Comparison of ENCODE assay signal across 9 cellular contexts in genomic region chr20:4916991-4917881, GRCh38.
DNase-seq lines count a peak whose midpoint lies in the region; ATAC-seq and TF ChIP-seq lines count a peak whose summit lies in the region.
"Had no signal": no experiment of that assay in that cellular context is flagged by ENCODE, and none has a peak within 500 bp of the region (broad histone marks: within the 10 kb centered on the region; RNA-seq: fewer than 3 reads in every experiment).

No MANE protein-coding gene starts in this region.

- POLR2A ChIA-PET in HEK293 (lab: Yijun Ruan, JAX), result no interaction called here
- POLR2A ChIA-PET in activated CD4-positive, alpha-beta T cell treated with anti-CD3 and anti-CD28 coated beads for 36 hours (lab: Charles Lee), result no interaction called here
- POLR2A ChIA-PET in activated CD4-positive, alpha-beta memory T cell treated with anti-CD3 and anti-CD28 coated beads for 36 hours (lab: Charles Lee), result no interaction called here

- peaks cover 13% of the 10 kb centered on the region for H3K4me1 Mint-ChIP-seq in activated CD4-positive, alpha-beta T cell treated with anti-CD3 and anti-CD28 coated beads for 36 hours
- H3K4me1 Mint-ChIP-seq in activated CD4-positive, alpha-beta memory T cell treated with anti-CD3 and anti-CD28 coated beads for 36 hours (ENCODE audit: low read depth), result peaks cover 7% of the 10 kb centered on the region

- H3K27me3 Mint-ChIP-seq in activated CD4-positive, alpha-beta T cell treated with anti-CD3 and anti-CD28 coated beads for 36 hours, result no peaks in the 10 kb centered on the region
- H3K27me3 Mint-ChIP-seq in activated CD4-positive, alpha-beta memory T cell treated with anti-CD3 and anti-CD28 coated beads for 36 hours, result no peaks in the 10 kb centered on the region

- intact Hi-C loops in stomach (cut with DNase I; ENCODE audit: low total_unique reads), result no loop called here
- intact Hi-C loops in activated CD4-positive, alpha-beta T cell treated with anti-CD3 and anti-CD28 coated beads for 36 hours (cut with DNase I, micrococcal nuclease), result no loop called here
- intact Hi-C loops in activated CD4-positive, alpha-beta memory T cell treated with anti-CD3 and anti-CD28 coated beads for 36 hours (cut with micrococcal nuclease), result no loop called here

- H3K27me3 ChIP-seq in foreskin keratinocyte (no peaks in the 10 kb centered on the region), stomach (no peaks in the 10 kb centered on the region)

- H3K4me3 Mint-ChIP-seq in activated CD4-positive, alpha-beta T cell treated with anti-CD3 and anti-CD28 coated beads for 36 hours, result no peak overlapping the region
- no peak overlapping the region for H3K4me3 Mint-ChIP-seq in activated CD4-positive, alpha-beta memory T cell treated with anti-CD3 and anti-CD28 coated beads for 36 hours

- no peak for TF ChIP-seq POLR2A in stomach (IDR thresholded peaks at IDR 0.05)

- TF ChIP-seq CTCF in HEK293 (tag by site-specific recombination; IDR thresholded peaks at IDR 0.05) (no peak), foreskin keratinocyte (conservative IDR thresholded peaks at IDR 0.05) (no peak), stomach (IDR thresholded peaks at IDR 0.05) (no peak)

- H3K4me3 ChIP-seq in HEK293 (ENCODE audit: low read depth, low read length) (no peak overlapping the region), stomach (no peak overlapping the region)

- H3K9me3 ChIP-seq in HEK293 (ENCODE audit: control insufficient read depth, insufficient read depth, low read depth, low read length) (no peaks in the 10 kb centered on the region), stomach (no peaks in the 10 kb centered on the region)

- H3K36me3 ChIP-seq in HEK293 (ENCODE audit: control insufficient read depth in 2 of 2, insufficient read depth in 1 of 2, low read length in 2 of 2), result peaks cover 0 to 11% of the 10 kb centered on the region in 2 experiments; a peak in 1 of 3 replicates
- H3K36me3 ChIP-seq in stomach, result peaks cover 0 to 8% (median 0%) of the 10 kb centered on the region in 4 donors

- no peak overlapping the region for H3K27ac Mint-ChIP-seq in activated CD4-positive, alpha-beta T cell treated with anti-CD3 and anti-CD28 coated beads for 36 hours
- H3K27ac Mint-ChIP-seq in activated CD4-positive, alpha-beta memory T cell treated with anti-CD3 and anti-CD28 coated beads for 36 hours, result no peak overlapping the region

- peak; percentile 70 for ATAC-seq in SK-N-SH treated with all-trans-retinoic acid at 6 μM for 48 hours
- ATAC-seq in foreskin keratinocyte, result peak; percentile 15
- no peak for ATAC-seq in activated CD4-positive, alpha-beta T cell treated with anti-CD3 and anti-CD28 coated beads for 36 hours
- no peak for ATAC-seq in HG03565 (IDR thresholded peaks at IDR 0.05; ENCODE audit: unreplicated experiment)

- H3K36me3 Mint-ChIP-seq in activated CD4-positive, alpha-beta T cell treated with anti-CD3 and anti-CD28 coated beads for 36 hours (ENCODE audit: low read depth), result peaks cover 4% of the 10 kb centered on the region
- peaks cover 2% of the 10 kb centered on the region for H3K36me3 Mint-ChIP-seq in activated CD4-positive, alpha-beta memory T cell treated with anti-CD3 and anti-CD28 coated beads for 36 hours

- TF ChIP-seq EP300 in stomach (IDR thresholded peaks at IDR 0.05), result no peak

- H3K27ac ChIP-seq in HEK293 (ENCODE audit: extremely low read depth, low read depth, low read length), result no peak overlapping the region
- no peak overlapping the region for H3K27ac ChIP-seq in foreskin keratinocyte
- peak overlapping the region in 1 of 5 donors; percentile 8 for H3K27ac ChIP-seq in stomach

- DNase-seq in foreskin keratinocyte, result peak in 1 of 2 donors; percentile 29
- DNase-seq in stomach, result peak; percentile 42
- DNase-seq in activated CD4-positive, alpha-beta T cell treated with anti-CD3 and anti-CD28 coated beads for 36 hours, result no peak
- no peak for DNase-seq in NCI-H2227 treated with DMSO at 0.1 percent for 48 hours (lab: John Stamatoyannopoulos, UW)
- no peak for DNase-seq in activated CD4-positive, alpha-beta memory T cell treated with anti-CD3 and anti-CD28 coated beads for 36 hours
- DNase-seq: glutamatergic neuron had no signal

- WGBS in stomach, 5 donors, result 48 to 54% (median 52%) methylated on average over 8 of the region's 8 CpGs

- H3K4me1 ChIP-seq in HEK293 (ENCODE audit: control insufficient read depth, insufficient read depth, low read length) (peaks cover 13% of the 10 kb centered on the region), foreskin keratinocyte (no peaks in the 10 kb centered on the region), stomach (peaks cover 8 to 28% (median 15%) of the 10 kb centered on the region in 4 donors)

- CTCF ChIA-PET in HEK293 (lab: Yijun Ruan, JAX), result interaction anchor here (0.5 to 1.1 kb wide), 3 partner anchors 8 to 184 kb away, joined by 3 to 4 read pairs (median 3); no protein-coding TSS in a partner anchor
- CTCF ChIA-PET in activated CD4-positive, alpha-beta T cell treated with anti-CD3 and anti-CD28 coated beads for 36 hours (lab: Charles Lee), result interaction anchor here (0.5 to 1.4 kb wide), 2 partner anchors 52 to 184 kb away, joined by 3 to 4 read pairs; no protein-coding TSS in a partner anchor
- CTCF ChIA-PET in activated CD4-positive, alpha-beta memory T cell treated with anti-CD3 and anti-CD28 coated beads for 36 hours (lab: Charles Lee), result no interaction called here

- no peaks in the 10 kb centered on the region for H3K9me3 Mint-ChIP-seq in activated CD4-positive, alpha-beta T cell treated with anti-CD3 and anti-CD28 coated beads for 36 hours (ENCODE audit: low read depth)
- no peaks in the 10 kb centered on the region for H3K9me3 Mint-ChIP-seq in activated CD4-positive, alpha-beta memory T cell treated with anti-CD3 and anti-CD28 coated beads for 36 hours

TF ChIP-seq in HEK293, 187 proteins besides CTCF, POLR2A, EP300 and RAD21 (continues in another document):
- TF ChIP-seq ZNF548 (tag by site-specific recombination; IDR thresholded peaks at IDR 0.05) (no peak), GLIS1 (tag by site-specific recombination; IDR thresholded peaks at IDR 0.05) (peak; percentile 48; the same call in 1 of the 2 replicates), ZNF18 (tag by site-specific recombination; IDR thresholded peaks at IDR 0.05) (no peak)

TF ChIP-seq in SK-N-SH treated with all-trans-retinoic acid at 6 μM for 48 hours, 23 proteins besides CTCF, POLR2A, EP300 and RAD21:
- TF ChIP-seq ZFP3 (CRISPR knock-in tag; IDR thresholded peaks at IDR 0.05) (no peak), ZC3H10 (CRISPR knock-in tag; IDR thresholded peaks at IDR 0.05) (no peak), PPARA (CRISPR knock-in tag; IDR thresholded peaks at IDR 0.05; ENCODE audit: borderline replicate concordance) (no peak), BACH2 (CRISPR knock-in tag; IDR thresholded peaks at IDR 0.05; ENCODE audit: borderline replicate concordance) (no peak), RARB (CRISPR knock-in tag; IDR thresholded peaks at IDR 0.05) (no peak), TOX (CRISPR knock-in tag; IDR thresholded peaks at IDR 0.05; ENCODE audit: borderline replicate concordance) (no peak), CREB5 (CRISPR knock-in tag; IDR thresholded peaks at IDR 0.05; ENCODE audit: low read depth) (no peak), ESRRG (CRISPR knock-in tag; IDR thresholded peaks at IDR 0.05) (no peak), POU6F1 (CRISPR knock-in tag; IDR thresholded peaks at IDR 0.05; ENCODE audit: borderline replicate concordance, low read depth) (no peak), ISL1 (CRISPR knock-in tag; IDR thresholded peaks at IDR 0.05) (no peak)

Comparison
In these comparisons a context has a peak if more than half of its experiments do, and no peak if none do; other contexts are left out.
1. ATAC-seq: peak in SK-N-SH treated with all-trans-retinoic acid at 6 μM for 48 hours (single experiment) and foreskin keratinocyte (single experiment); none in activated CD4-positive, alpha-beta T cell treated with anti-CD3 and anti-CD28 coated beads for 36 hours (single experiment) and HG03565 (single experiment).